ENCODE assay signal across 17 cellular contexts in the genomic region with DNA sequence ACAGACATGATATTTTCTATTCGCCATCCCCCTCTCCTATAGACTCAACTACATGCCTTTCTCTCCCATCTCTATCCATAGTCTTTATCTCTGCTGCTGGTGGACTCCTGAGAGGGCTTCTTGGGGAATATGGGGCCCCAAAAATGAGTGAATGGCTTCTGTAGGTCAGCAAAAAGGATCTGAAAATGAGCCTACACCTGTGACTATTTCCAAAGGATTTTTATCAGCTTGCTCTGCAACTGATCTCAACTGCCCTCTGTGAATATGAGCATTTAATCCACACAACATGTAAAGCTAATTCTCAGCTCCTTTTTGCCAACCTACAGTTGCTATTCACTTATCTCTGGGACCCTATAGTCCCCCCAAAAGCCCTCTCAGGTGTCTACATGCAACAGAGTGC. TPM values are rescaled to one million over a fixed set of nuclear protein-coding genes. Genes with fewer than 3 reads are reported as not detected.
DNase-seq lines count a peak whose midpoint lies in the region; ATAC-seq, FAIRE-seq and TF ChIP-seq lines count a peak whose summit lies in the region.
"Had no signal": no experiment of that assay in that cellular context is flagged by ENCODE, and none has a peak within 500 bp of the region (broad histone marks: within the 10 kb centered on the region; RNA-seq: fewer than 3 reads in every experiment).

No MANE protein-coding gene starts in this region.

- intact Hi-C loops in MCF 10A (cut with micrococcal nuclease), result no loop called here

- H3K4me3 ChIP-seq in BLaER1 treated with 17β-estradiol and CSF1 and Interleukin-3, amounts not matched to agents 10 nM and 100 nM, result no peak overlapping the region
- H3K4me3 ChIP-seq: lung had no signal

- H3K27ac ChIP-seq in BLaER1 treated with 17β-estradiol and CSF1 and Interleukin-3, amounts not matched to agents 10 nM and 100 nM, result peak overlapping the region in 8 of 11 experiments; percentile 1 to 89 (median 78); a peak in 12 of 22 replicates
- H3K27ac ChIP-seq: foreskin keratinocyte had no signal

- H3K27me3 Mint-ChIP-seq in memory B cell (no peaks in the 10 kb centered on the region), MCF 10A (ENCODE audit: insufficient read depth, unreplicated experiment) (peaks cover 68% of the 10 kb centered on the region)

- no peaks in the 10 kb centered on the region for H3K36me3 ChIP-seq in BLaER1 treated with 17β-estradiol and CSF1 and Interleukin-3, amounts not matched to agents 10 nM and 100 nM

- H3K4me1 Mint-ChIP-seq in memory B cell (peaks cover 75% of the 10 kb centered on the region), MCF 10A (ENCODE audit: insufficient read depth, unreplicated experiment) (no peaks in the 10 kb centered on the region)

- H3K4me1 ChIP-seq in BLaER1 treated with 17β-estradiol and CSF1 and Interleukin-3, amounts not matched to agents 10 nM and 100 nM, result peaks cover 15 to 78% (median 72%) of the 10 kb centered on the region in 10 experiments
- H3K4me1 ChIP-seq: foreskin keratinocyte had no signal

- no peak for DNase-seq in GM19239 (ENCODE audit: insufficient read length, low spot score)
- DNase-seq in activated T-cell treated with anti-CD3 and anti-CD28 coated beads, Interleukin-2, amount 50 U/mL, for 48 hours, result peak; percentile 47 to 52
- DNase-seq in memory B cell (ENCODE audit: low spot score in 2 of 2), result no peak
- no peak for DNase-seq in MCF 10A (ENCODE audit: unreplicated experiment)
- DNase-seq in COLO668 (lab: John Stamatoyannopoulos, UW; ENCODE audit: unreplicated experiment), result no peak
- DNase-seq: central memory CD4-positive, alpha-beta T cell; foreskin keratinocyte; NCI-H2029 treated with DMSO at 0.1 percent for 48 hours; NCI-H526 treated with DMSO at 0.1 percent for 48 hours; stimulated activated CD4-positive, alpha-beta T cell treated with anti-CD3 and anti-CD28 coated beads, Interleukin-4, amount 100 ng/mL, for 4 hours had no signal

- no peaks in the 10 kb centered on the region for H3K27me3 ChIP-seq in BLaER1 treated with 17β-estradiol and CSF1 and Interleukin-3, amounts not matched to agents 10 nM and 100 nM

- POLR2A ChIA-PET in MCF 10A (lab: Yijun Ruan, JAX), result interaction anchor here (0.8 kb wide), 1 partner anchor 29 kb away, joined by 3 read pairs; no protein-coding TSS in a partner anchor

- H3K27ac Mint-ChIP-seq in memory B cell, result peak overlapping the region; percentile 99
- H3K27ac Mint-ChIP-seq in MCF 10A (ENCODE audit: low read depth, unreplicated experiment), result no peak overlapping the region

- H3K9me3 Mint-ChIP-seq in memory B cell, result no peaks in the 10 kb centered on the region
- no peaks in the 10 kb centered on the region for H3K9me3 Mint-ChIP-seq in MCF 10A (ENCODE audit: unreplicated experiment)

- H4K20me1 ChIP-seq in BLaER1 treated with 17β-estradiol and CSF1 and Interleukin-3, amounts not matched to agents 10 nM and 100 nM, result no peaks in the 10 kb centered on the region

- H3K4me3 Mint-ChIP-seq in memory B cell, result peak overlapping the region; percentile 30
- H3K4me3 Mint-ChIP-seq in MCF 10A (ENCODE audit: unreplicated experiment), result no peak overlapping the region

- no TSS peak for BruUV-seq in MCF 10A (replicated peaks; lab: Mats Ljungman, UMichigan)

- peak; percentile 65 for FAIRE-seq in GM19239 (lab: Jason Lieb, UNC)

- H3K9ac ChIP-seq in BLaER1 treated with 17β-estradiol and CSF1 and Interleukin-3, amounts not matched to agents 10 nM and 100 nM, result no peak overlapping the region

- no peak for TF ChIP-seq CTCF in MCF 10A (IDR thresholded peaks at IDR 0.05; ENCODE audit: unreplicated experiment)

- H3K36me3 Mint-ChIP-seq in memory B cell (peaks cover 26% of the 10 kb centered on the region), MCF 10A (ENCODE audit: insufficient read depth, unreplicated experiment) (no peaks in the 10 kb centered on the region)

- no peaks in the 10 kb centered on the region for H3K9me3 ChIP-seq in BLaER1 treated with 17β-estradiol and CSF1 and Interleukin-3, amounts not matched to agents 10 nM and 100 nM (replicated peaks in 1 of 11)

- ATAC-seq in memory B cell (ENCODE audit: low read depth) (no peak), HG03354 (IDR thresholded peaks at IDR 0.05; ENCODE audit: poor library complexity, severe bottlenecking, unreplicated experiment) (no peak), HG03469 (IDR thresholded peaks at IDR 0.05; ENCODE audit: unreplicated experiment) (no peak)
- ATAC-seq: foreskin keratinocyte, sciatic nerve had no signal

- CTCF ChIA-PET in MCF 10A (lab: Yijun Ruan, JAX), result interaction anchor here (0.7 to 2.3 kb wide), 11 partner anchors 9 to 423 kb away, joined by 3 to 8 read pairs (median 3); no protein-coding TSS in a partner anchor

- H3K4me2 ChIP-seq in BLaER1 treated with 17β-estradiol and CSF1 and Interleukin-3, amounts not matched to agents 10 nM and 100 nM, result peak overlapping the region in 8 of 11 experiments; percentile 41 to 95 (median 86); a peak in 15 of 22 replicates

RNA-seq across cellular contexts. Expression of gene PRSS2, which starts 36.2 kb away (rescaled TPM):
- not detected in 2 replicates for total RNA-seq in MCF 10A (2022)
- total RNA-seq: foreskin keratinocyte; T-helper 1 cell treated with Interleukin-12 subunit alpha and Interleukin-12 subunit beta and Interleukin-4 antibody, amounts not matched to agents 30 ng/mL and 1 ng/mL, for 36 hours; urinary bladder had no signal

RNA-seq across cellular contexts. Expression of gene EPHB6, which starts 47.9 kb away (rescaled TPM):
- total RNA-seq in MCF 10A (2022), result 0.79 and 1.4 TPM in 2 replicates

RNA-seq across cellular contexts. Expression of gene PRSS1, which starts 57.7 kb away (rescaled TPM):
- total RNA-seq in MCF 10A (2022), result not detected in 2 replicates
- total RNA-seq: foreskin keratinocyte; T-helper 1 cell treated with Interleukin-12 subunit alpha and Interleukin-12 subunit beta and Interleukin-4 antibody, amounts not matched to agents 30 ng/mL and 1 ng/mL, for 36 hours; urinary bladder had no signal

Comparison
In these comparisons a context has a peak if more than half of its experiments do, and no peak if none do; other contexts are left out.
1. DNase-seq: peak in activated T-cell treated with anti-CD3 and anti-CD28 coated beads, Interleukin-2, amount 50 U/mL, for 48 hours (2 of 2); none in GM19239 (single experiment), memory B cell (0 of 2), MCF 10A (single experiment) and COLO668 (single experiment).